Comparison of ENCODE assay signal across 13 cellular contexts in the genomic region with DNA sequence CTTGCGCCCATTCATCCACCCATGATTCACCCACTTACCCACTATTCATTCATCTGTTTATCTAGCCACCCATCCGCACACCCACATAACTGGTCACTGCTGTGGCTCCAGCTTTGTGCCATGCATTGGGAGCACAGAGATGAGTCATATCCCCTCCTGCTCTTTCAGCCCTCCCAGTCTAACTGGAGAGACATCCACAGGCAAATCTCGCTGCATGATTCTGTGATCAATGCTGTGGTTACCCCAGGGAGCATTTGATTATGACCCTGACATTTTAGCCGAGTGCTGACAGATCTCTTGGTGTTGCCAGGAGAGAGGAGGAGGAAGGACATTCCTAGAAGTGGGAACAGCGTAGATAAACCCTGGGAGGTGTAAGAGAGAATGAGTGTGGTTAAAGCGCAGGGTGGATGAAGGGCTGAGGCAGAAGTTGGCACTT. TPM values are rescaled to one million over a fixed set of nuclear protein-coding genes. Genes with fewer than 3 reads are reported as not detected.
DNase-seq lines count a peak whose midpoint lies in the region; ATAC-seq and TF ChIP-seq lines count a peak whose summit lies in the region.
"Had no signal": no experiment of that assay in that cellular context is flagged by ENCODE, and none has a peak within 500 bp of the region (broad histone marks: within the 10 kb centered on the region; RNA-seq: fewer than 3 reads in every experiment).

No MANE protein-coding gene starts in this region.

- peaks cover 7% of the 10 kb centered on the region for H3K4me1 Mint-ChIP-seq in MCF 10A (ENCODE audit: insufficient read depth, unreplicated experiment)
- H3K4me1 Mint-ChIP-seq: activated B cell treated with CpG ODN at 0.5 μM for 24 hours had no signal

- H3K27ac Mint-ChIP-seq in MCF 10A (ENCODE audit: low read depth, unreplicated experiment): peak overlapping the region; percentile 29
- H3K27ac Mint-ChIP-seq: activated B cell treated with CpG ODN at 0.5 μM for 24 hours; activated T-helper 2 cell treated with anti-CD3 and anti-CD28 coated beads, Interferon-gamma antibody, Interleukin-2, Interleukin-4, amounts not matched to agents 10 μg/mL and 5 μg/mL and 100 μg/mL, durations not matched to agents 14 hours and 24 hours and 36 hours; nephron progenitor cell had no signal

- no peaks in the 10 kb centered on the region for H3K4me1 ChIP-seq in breast epithelium
- peaks cover 0 to 3% (median 0%) of the 10 kb centered on the region in 4 donors for H3K4me1 ChIP-seq in esophagus muscularis mucosa

- H3K27ac ChIP-seq in breast epithelium (no peak overlapping the region), esophagus muscularis mucosa (replicated peaks in 1 of 4) (no peak overlapping the region)

- WGBS in esophagus muscularis mucosa: 64% methylated on average over 6 of the region's 6 CpGs

- CTCF ChIA-PET in MCF 10A (lab: Yijun Ruan, JAX): interaction anchor here (1.1 to 1.3 kb wide), 2 partner anchors 24 to 42 kb away, joined by 3 to 5 read pairs; no protein-coding TSS in a partner anchor

- TF ChIP-seq POLR2A in breast epithelium (IDR thresholded peaks at IDR 0.05): no peak
- no peak for TF ChIP-seq POLR2A in esophagus muscularis mucosa (IDR thresholded peaks at IDR 0.05; ENCODE audit: low read depth)

- intact Hi-C loops in MCF 10A (cut with micrococcal nuclease) (no loop called here), breast epithelium (cut with DNase I; ENCODE audit: low total_unique reads) (no loop called here), esophagus muscularis mucosa (cut with DNase I) (no loop called here)

- POLR2A ChIA-PET in MCF 10A (lab: Yijun Ruan, JAX): interaction anchor here (1.1 kb wide), 1 partner anchor 41 kb away, joined by 3 read pairs; a partner anchor contains a TSS

- ATAC-seq in GM19463 (IDR thresholded peaks at IDR 0.05; ENCODE audit: unreplicated experiment) (no peak), GM21515 (IDR thresholded peaks at IDR 0.05; ENCODE audit: unreplicated experiment) (no peak)

- H3K27me3 Mint-ChIP-seq in MCF 10A (ENCODE audit: insufficient read depth, unreplicated experiment): no peaks in the 10 kb centered on the region

- no peaks in the 10 kb centered on the region for H3K36me3 ChIP-seq in breast epithelium
- H3K36me3 ChIP-seq in esophagus muscularis mucosa: no peaks in the 10 kb centered on the region

- no TSS peak for BruUV-seq in MCF 10A (replicated peaks; lab: Mats Ljungman, UMichigan)

- TF ChIP-seq CTCF in MCF 10A (IDR thresholded peaks at IDR 0.05; ENCODE audit: unreplicated experiment) (no peak), breast epithelium (IDR thresholded peaks at IDR 0.05) (no peak), fibroblast of mammary gland (conservative IDR thresholded peaks at IDR 0.05; ENCODE audit: control insufficient read depth, insufficient read depth, low read depth, low read length) (no peak), esophagus muscularis mucosa (IDR thresholded peaks at IDR 0.05) (no peak)

- no peak overlapping the region for H3K4me3 ChIP-seq in breast epithelium
- no peak overlapping the region for H3K4me3 ChIP-seq in fibroblast of mammary gland (ENCODE audit: control insufficient read depth, low read depth, low read length)
- no peak overlapping the region for H3K4me3 ChIP-seq in esophagus muscularis mucosa

- H3K36me3 Mint-ChIP-seq in MCF 10A (ENCODE audit: insufficient read depth, unreplicated experiment): no peaks in the 10 kb centered on the region

- peak; percentile 59 for DNase-seq in MCF 10A (ENCODE audit: unreplicated experiment)
- DNase-seq in breast epithelium (ENCODE audit: low spot score in 2 of 2): no peak
- DNase-seq in SW 1271 (lab: John Stamatoyannopoulos, UW): peak; percentile 52
- DNase-seq in fibroblast of mammary gland (ENCODE audit: low read depth): peak; percentile 89
- DNase-seq in stimulated activated CD4-positive, alpha-beta T cell treated with anti-CD3 and anti-CD28 coated beads, Interleukin-1b, Interleukin-23, amount 100 ng/mL, for 48 hours: no peak
- DNase-seq in esophagus muscularis mucosa (ENCODE audit: extremely low spot score): no peak
- DNase-seq: activated B cell treated with CpG ODN at 0.5 μM for 24 hours, NCI-H1930, nephron progenitor cell, OCI-M1 had no signal

- no peak for TF ChIP-seq EP300 in esophagus muscularis mucosa (IDR thresholded peaks at IDR 0.05)

- no peak overlapping the region for H3K4me3 Mint-ChIP-seq in MCF 10A (ENCODE audit: unreplicated experiment)
- H3K4me3 Mint-ChIP-seq: activated B cell treated with CpG ODN at 0.5 μM for 24 hours, nephron progenitor cell had no signal

- H3K9me3 ChIP-seq in breast epithelium (no peaks in the 10 kb centered on the region), esophagus muscularis mucosa (no peaks in the 10 kb centered on the region)

- H3K9me3 Mint-ChIP-seq in MCF 10A (ENCODE audit: unreplicated experiment): no peaks in the 10 kb centered on the region
- H3K9me3 Mint-ChIP-seq: activated B cell treated with CpG ODN at 0.5 μM for 24 hours; activated T-helper 2 cell treated with anti-CD3 and anti-CD28 coated beads, Interferon-gamma antibody, Interleukin-2, Interleukin-4, amounts not matched to agents 10 μg/mL and 5 μg/mL and 100 μg/mL, durations not matched to agents 14 hours and 24 hours and 36 hours had no signal

- H3K27me3 ChIP-seq in breast epithelium (peaks cover 0 to 43% of the 10 kb centered on the region in 2 donors), esophagus muscularis mucosa (no peaks in the 10 kb centered on the region)

RNA-seq across cellular contexts. Expression of a gene that starts 10.4 kb away (rescaled TPM):
- 29.2 and 39.0 TPM in 2 replicates for total RNA-seq in MCF 10A (2022)
- total RNA-seq in breast epithelium: 10 to 100 TPM; 12.1 to 22.1 (median 17.0) TPM
- 10 to 100 TPM; 15.0 to 21.5 (median 18.9) TPM for total RNA-seq in esophagus muscularis mucosa

RNA-seq across cellular contexts. Expression of a gene that starts 22.4 kb away (rescaled TPM):
- 92.5 and 107 TPM in 2 replicates for total RNA-seq in MCF 10A (2022)
- total RNA-seq in breast epithelium: 10 to 100 TPM; 31.8 to 55.4 (median 34.8) TPM
- total RNA-seq in esophagus muscularis mucosa: 10 to 100 TPM; 38.5 to 47.3 (median 43.9) TPM

RNA-seq across cellular contexts. Expression of a gene that starts 23.2 kb away (rescaled TPM):
- total RNA-seq in MCF 10A (2022) (66.9 and 102 TPM in 2 replicates), breast epithelium (10 to 100 TPM; 20.3 to 22.0 (median 20.6) TPM), esophagus muscularis mucosa (10 to 100 TPM; 15.7 to 20.7 (median 17.4) TPM)

RNA-seq across cellular contexts. Expression of a gene that starts 28.3 kb away (rescaled TPM):
- total RNA-seq in MCF 10A (2022) (1.4 and 2.6 TPM in 2 replicates), breast epithelium (10 to 100 TPM in 1 of 3 donors, 1 to 10 TPM in 1, under 1 TPM in 1; 0.96 to 12.1 (median 3.8) TPM), esophagus muscularis mucosa (1 to 10 TPM; 2.5 to 7.9 (median 7.4) TPM)

RNA-seq across cellular contexts. Expression of a gene that starts 41.1 kb away (rescaled TPM):
- total RNA-seq in MCF 10A (2022) (14.4 and 18.2 TPM in 2 replicates), breast epithelium (10 to 100 TPM; 11.3 to 13.0 (median 12.5) TPM), esophagus muscularis mucosa (10 to 100 TPM; 10.3 to 22.4 (median 16.4) TPM)

Comparison
In these comparisons a context has a peak if more than half of its experiments do, and no peak if none do; other contexts are left out.
1. DNase-seq: peak in MCF 10A (single experiment), SW 1271 (2 of 2) and fibroblast of mammary gland (single experiment); none in breast epithelium (0 of 2), stimulated activated CD4-positive, alpha-beta T cell treated with anti-CD3 and anti-CD28 coated beads, Interleukin-1b, Interleukin-23, amount 100 ng/mL, for 48 hours (single experiment) and esophagus muscularis mucosa (single experiment).